1 cellular context compared by ENCODE assay signal in the genomic region with DNA sequence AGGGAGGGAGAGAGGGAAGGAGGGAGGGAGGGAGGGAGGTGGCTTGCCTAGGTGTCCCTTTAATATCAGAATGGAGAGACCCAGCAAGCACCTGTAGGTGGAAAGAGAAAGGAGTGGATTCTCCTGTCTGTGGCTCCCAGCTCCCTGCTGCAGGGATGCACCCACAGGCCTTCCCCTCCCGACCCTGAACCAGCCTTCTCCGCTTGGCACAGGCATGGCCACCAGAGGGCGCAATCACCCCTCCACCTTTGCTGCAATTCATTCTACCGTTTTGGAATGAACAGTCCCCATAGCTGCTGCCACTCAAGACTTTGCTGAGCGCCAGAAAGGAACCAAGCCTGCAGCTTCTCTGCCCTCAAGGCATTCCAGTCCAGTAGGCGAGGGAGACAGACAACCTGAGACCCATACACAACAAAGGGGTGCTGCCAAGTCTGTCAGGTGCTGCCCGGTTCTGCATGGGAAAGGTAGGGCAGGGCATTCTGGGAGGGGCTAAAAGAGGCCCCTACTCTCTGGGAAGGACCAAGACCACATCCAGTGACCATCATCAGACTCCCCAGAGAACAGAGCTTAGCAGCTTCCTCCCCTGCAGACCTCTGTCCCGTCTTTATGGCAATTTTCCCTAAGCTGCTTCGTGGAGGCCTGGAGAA.
TF ChIP-seq lines count a peak whose summit lies in the region.

No MANE protein-coding gene starts in this region.

TF ChIP-seq in HepG2, 621 proteins besides CTCF, POLR2A, EP300 and RAD21 (continues in another document):
- TF ChIP-seq ZNF703 (CRISPR knock-in tag; IDR thresholded peaks at IDR 0.05; ENCODE audit: borderline replicate concordance) (no peak), ZNF75D (CRISPR knock-in tag; IDR thresholded peaks at IDR 0.05; ENCODE audit: borderline replicate concordance) (no peak), AGO1 (IDR thresholded peaks at IDR 0.05; ENCODE audit: low read depth, low read length, poor library complexity, severe bottlenecking) (no peak), KLF11 (CRISPR knock-in tag; IDR thresholded peaks at IDR 0.05) (0 out of 2 replicates have a peak, but pooled peaks have one; percentile 39), NFRKB (IDR thresholded peaks at IDR 0.05) (no peak), THAP11 (CRISPR knock-in tag; IDR thresholded peaks at IDR 0.05) (peak; percentile 47), RXRB (CRISPR knock-in tag; IDR thresholded peaks at IDR 0.05; ENCODE audit: borderline replicate concordance) (0 out of 2 replicates have a peak, but pooled peaks have one; percentile 33), ATRX (CRISPR knock-in tag; IDR thresholded peaks at IDR 0.05; ENCODE audit: borderline replicate concordance) (no peak), ZNF547 (CRISPR knock-in tag; IDR thresholded peaks at IDR 0.05) (no peak), NFE2 (CRISPR knock-in tag; IDR thresholded peaks at IDR 0.05) (no peak), YY1 (IDR thresholded peaks at IDR 0.05; ENCODE audit: insufficient read depth, insufficient replicate concordance, low read depth, low read length) (peak; percentile 58), ZIK1 (CRISPR knock-in tag; IDR thresholded peaks at IDR 0.05; ENCODE audit: borderline replicate concordance, low read depth) (no peak), ZNF543 (CRISPR knock-in tag; IDR thresholded peaks at IDR 0.05) (no peak), NFKB2 (CRISPR knock-in tag; IDR thresholded peaks at IDR 0.05; ENCODE audit: borderline replicate concordance) (no peak), REXO4 (CRISPR knock-in tag; IDR thresholded peaks at IDR 0.05; ENCODE audit: borderline replicate concordance) (no peak), ZNF30 (CRISPR knock-in tag; IDR thresholded peaks at IDR 0.05) (no peak), PCBP1 (IDR thresholded peaks at IDR 0.05; ENCODE audit: borderline replicate concordance, low read depth, low read length) (peak; percentile 84; the same call in 1 of the 2 replicates), SALL2 (CRISPR knock-in tag; IDR thresholded peaks at IDR 0.05) (no peak), CCDC6 (CRISPR knock-in tag; IDR thresholded peaks at IDR 0.05) (no peak), SNRNP70 (IDR thresholded peaks at IDR 0.05; ENCODE audit: low read depth, low read length) (no peak), ZBTB7A (CRISPR knock-in tag; IDR thresholded peaks at IDR 0.05) (no peak), SP1 (IDR thresholded peaks at IDR 0.05) (no peak), SP1 (CRISPR knock-in tag; IDR thresholded peaks at IDR 0.05) (no peak), SP2 (CRISPR knock-in tag; IDR thresholded peaks at IDR 0.05) (no peak), SOX5 (CRISPR knock-in tag; IDR thresholded peaks at IDR 0.05; ENCODE audit: borderline replicate concordance) (no peak), RARA (CRISPR knock-in tag; IDR thresholded peaks at IDR 0.05) (0 out of 2 replicates have a peak, but pooled peaks have one; percentile 11), CENPX (CRISPR knock-in tag; IDR thresholded peaks at IDR 0.05) (no peak), ARID2 (CRISPR knock-in tag; IDR thresholded peaks at IDR 0.05; ENCODE audit: borderline replicate concordance) (no peak), IRX3 (CRISPR knock-in tag; IDR thresholded peaks at IDR 0.05; ENCODE audit: borderline replicate concordance, low read depth) (no peak), CHCHD3 (CRISPR knock-in tag; IDR thresholded peaks at IDR 0.05) (no peak), PHF20 (CRISPR knock-in tag; IDR thresholded peaks at IDR 0.05) (no peak), ZKSCAN8 (CRISPR knock-in tag; IDR thresholded peaks at IDR 0.05; ENCODE audit: borderline replicate concordance) (no peak), AKAP8 (CRISPR knock-in tag; IDR thresholded peaks at IDR 0.05) (no peak)
- TF ChIP-seq, protein P1, sequence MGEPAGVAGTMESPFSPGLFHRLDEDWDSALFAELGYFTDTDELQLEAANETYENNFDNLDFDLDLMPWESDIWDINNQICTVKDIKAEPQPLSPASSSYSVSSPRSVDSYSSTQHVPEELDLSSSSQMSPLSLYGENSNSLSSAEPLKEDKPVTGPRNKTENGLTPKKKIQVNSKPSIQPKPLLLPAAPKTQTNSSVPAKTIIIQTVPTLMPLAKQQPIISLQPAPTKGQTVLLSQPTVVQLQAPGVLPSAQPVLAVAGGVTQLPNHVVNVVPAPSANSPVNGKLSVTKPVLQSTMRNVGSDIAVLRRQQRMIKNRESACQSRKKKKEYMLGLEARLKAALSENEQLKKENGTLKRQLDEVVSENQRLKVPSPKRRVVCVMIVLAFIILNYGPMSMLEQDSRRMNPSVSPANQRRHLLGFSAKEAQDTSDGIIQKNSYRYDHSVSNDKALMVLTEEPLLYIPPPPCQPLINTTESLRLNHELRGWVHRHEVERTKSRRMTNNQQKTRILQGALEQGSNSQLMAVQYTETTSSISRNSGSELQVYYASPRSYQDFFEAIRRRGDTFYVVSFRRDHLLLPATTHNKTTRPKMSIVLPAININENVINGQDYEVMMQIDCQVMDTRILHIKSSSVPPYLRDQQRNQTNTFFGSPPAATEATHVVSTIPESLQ (CRISPR knock-in tag; conservative IDR thresholded peaks at IDR 0.05) = no peak
- TF ChIP-seq, protein P2, sequence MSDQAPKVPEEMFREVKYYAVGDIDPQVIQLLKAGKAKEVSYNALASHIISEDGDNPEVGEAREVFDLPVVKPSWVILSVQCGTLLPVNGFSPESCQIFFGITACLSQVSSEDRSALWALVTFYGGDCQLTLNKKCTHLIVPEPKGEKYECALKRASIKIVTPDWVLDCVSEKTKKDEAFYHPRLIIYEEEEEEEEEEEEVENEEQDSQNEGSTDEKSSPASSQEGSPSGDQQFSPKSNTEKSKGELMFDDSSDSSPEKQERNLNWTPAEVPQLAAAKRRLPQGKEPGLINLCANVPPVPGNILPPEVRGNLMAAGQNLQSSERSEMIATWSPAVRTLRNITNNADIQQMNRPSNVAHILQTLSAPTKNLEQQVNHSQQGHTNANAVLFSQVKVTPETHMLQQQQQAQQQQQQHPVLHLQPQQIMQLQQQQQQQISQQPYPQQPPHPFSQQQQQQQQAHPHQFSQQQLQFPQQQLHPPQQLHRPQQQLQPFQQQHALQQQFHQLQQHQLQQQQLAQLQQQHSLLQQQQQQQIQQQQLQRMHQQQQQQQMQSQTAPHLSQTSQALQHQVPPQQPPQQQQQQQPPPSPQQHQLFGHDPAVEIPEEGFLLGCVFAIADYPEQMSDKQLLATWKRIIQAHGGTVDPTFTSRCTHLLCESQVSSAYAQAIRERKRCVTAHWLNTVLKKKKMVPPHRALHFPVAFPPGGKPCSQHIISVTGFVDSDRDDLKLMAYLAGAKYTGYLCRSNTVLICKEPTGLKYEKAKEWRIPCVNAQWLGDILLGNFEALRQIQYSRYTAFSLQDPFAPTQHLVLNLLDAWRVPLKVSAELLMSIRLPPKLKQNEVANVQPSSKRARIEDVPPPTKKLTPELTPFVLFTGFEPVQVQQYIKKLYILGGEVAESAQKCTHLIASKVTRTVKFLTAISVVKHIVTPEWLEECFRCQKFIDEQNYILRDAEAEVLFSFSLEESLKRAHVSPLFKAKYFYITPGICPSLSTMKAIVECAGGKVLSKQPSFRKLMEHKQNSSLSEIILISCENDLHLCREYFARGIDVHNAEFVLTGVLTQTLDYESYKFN (CRISPR knock-in tag; conservative IDR thresholded peaks at IDR 0.05) = no peak
- TF ChIP-seq, protein P3, sequence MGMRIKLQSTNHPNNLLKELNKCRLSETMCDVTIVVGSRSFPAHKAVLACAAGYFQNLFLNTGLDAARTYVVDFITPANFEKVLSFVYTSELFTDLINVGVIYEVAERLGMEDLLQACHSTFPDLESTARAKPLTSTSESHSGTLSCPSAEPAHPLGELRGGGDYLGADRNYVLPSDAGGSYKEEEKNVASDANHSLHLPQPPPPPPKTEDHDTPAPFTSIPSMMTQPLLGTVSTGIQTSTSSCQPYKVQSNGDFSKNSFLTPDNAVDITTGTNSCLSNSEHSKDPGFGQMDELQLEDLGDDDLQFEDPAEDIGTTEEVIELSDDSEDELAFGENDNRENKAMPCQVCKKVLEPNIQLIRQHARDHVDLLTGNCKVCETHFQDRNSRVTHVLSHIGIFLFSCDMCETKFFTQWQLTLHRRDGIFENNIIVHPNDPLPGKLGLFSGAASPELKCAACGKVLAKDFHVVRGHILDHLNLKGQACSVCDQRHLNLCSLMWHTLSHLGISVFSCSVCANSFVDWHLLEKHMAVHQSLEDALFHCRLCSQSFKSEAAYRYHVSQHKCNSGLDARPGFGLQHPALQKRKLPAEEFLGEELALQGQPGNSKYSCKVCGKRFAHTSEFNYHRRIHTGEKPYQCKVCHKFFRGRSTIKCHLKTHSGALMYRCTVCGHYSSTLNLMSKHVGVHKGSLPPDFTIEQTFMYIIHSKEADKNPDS (CRISPR knock-in tag; IDR thresholded peaks at IDR 0.05) = no peak
- TF ChIP-seq, protein P4, sequence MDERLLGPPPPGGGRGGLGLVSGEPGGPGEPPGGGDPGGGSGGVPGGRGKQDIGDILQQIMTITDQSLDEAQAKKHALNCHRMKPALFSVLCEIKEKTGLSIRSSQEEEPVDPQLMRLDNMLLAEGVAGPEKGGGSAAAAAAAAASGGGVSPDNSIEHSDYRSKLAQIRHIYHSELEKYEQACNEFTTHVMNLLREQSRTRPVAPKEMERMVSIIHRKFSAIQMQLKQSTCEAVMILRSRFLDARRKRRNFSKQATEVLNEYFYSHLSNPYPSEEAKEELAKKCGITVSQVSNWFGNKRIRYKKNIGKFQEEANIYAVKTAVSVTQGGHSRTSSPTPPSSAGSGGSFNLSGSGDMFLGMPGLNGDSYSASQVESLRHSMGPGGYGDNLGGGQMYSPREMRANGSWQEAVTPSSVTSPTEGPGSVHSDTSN (CRISPR knock-in tag; IDR thresholded peaks at IDR 0.05) = peak; percentile 50; the same call in 1 of the 2 replicates
- TF ChIP-seq, protein P5, sequence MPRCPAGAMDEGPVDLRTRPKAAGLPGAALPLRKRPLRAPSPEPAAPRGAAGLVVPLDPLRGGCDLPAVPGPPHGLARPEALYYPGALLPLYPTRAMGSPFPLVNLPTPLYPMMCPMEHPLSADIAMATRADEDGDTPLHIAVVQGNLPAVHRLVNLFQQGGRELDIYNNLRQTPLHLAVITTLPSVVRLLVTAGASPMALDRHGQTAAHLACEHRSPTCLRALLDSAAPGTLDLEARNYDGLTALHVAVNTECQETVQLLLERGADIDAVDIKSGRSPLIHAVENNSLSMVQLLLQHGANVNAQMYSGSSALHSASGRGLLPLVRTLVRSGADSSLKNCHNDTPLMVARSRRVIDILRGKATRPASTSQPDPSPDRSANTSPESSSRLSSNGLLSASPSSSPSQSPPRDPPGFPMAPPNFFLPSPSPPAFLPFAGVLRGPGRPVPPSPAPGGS (CRISPR knock-in tag; IDR thresholded peaks at IDR 0.05) = no peak
- TF ChIP-seq, protein P6, sequence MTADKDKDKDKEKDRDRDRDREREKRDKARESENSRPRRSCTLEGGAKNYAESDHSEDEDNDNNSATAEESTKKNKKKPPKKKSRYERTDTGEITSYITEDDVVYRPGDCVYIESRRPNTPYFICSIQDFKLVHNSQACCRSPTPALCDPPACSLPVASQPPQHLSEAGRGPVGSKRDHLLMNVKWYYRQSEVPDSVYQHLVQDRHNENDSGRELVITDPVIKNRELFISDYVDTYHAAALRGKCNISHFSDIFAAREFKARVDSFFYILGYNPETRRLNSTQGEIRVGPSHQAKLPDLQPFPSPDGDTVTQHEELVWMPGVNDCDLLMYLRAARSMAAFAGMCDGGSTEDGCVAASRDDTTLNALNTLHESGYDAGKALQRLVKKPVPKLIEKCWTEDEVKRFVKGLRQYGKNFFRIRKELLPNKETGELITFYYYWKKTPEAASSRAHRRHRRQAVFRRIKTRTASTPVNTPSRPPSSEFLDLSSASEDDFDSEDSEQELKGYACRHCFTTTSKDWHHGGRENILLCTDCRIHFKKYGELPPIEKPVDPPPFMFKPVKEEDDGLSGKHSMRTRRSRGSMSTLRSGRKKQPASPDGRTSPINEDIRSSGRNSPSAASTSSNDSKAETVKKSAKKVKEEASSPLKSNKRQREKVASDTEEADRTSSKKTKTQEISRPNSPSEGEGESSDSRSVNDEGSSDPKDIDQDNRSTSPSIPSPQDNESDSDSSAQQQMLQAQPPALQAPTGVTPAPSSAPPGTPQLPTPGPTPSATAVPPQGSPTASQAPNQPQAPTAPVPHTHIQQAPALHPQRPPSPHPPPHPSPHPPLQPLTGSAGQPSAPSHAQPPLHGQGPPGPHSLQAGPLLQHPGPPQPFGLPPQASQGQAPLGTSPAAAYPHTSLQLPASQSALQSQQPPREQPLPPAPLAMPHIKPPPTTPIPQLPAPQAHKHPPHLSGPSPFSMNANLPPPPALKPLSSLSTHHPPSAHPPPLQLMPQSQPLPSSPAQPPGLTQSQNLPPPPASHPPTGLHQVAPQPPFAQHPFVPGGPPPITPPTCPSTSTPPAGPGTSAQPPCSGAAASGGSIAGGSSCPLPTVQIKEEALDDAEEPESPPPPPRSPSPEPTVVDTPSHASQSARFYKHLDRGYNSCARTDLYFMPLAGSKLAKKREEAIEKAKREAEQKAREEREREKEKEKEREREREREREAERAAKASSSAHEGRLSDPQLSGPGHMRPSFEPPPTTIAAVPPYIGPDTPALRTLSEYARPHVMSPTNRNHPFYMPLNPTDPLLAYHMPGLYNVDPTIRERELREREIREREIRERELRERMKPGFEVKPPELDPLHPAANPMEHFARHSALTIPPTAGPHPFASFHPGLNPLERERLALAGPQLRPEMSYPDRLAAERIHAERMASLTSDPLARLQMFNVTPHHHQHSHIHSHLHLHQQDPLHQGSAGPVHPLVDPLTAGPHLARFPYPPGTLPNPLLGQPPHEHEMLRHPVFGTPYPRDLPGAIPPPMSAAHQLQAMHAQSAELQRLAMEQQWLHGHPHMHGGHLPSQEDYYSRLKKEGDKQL (CRISPR knock-in tag; IDR thresholded peaks at IDR 0.05; ENCODE audit: low read depth) = no peak
- TF ChIP-seq, protein P7, sequence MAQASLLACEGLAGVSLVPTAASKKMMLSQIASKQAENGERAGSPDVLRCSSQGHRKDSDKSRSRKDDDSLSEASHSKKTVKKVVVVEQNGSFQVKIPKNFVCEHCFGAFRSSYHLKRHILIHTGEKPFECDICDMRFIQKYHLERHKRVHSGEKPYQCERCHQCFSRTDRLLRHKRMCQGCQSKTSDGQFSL (CRISPR knock-in tag; IDR thresholded peaks at IDR 0.05) = peak; percentile 41; the same call in 1 of the 2 replicates
- TF ChIP-seq, protein P8, sequence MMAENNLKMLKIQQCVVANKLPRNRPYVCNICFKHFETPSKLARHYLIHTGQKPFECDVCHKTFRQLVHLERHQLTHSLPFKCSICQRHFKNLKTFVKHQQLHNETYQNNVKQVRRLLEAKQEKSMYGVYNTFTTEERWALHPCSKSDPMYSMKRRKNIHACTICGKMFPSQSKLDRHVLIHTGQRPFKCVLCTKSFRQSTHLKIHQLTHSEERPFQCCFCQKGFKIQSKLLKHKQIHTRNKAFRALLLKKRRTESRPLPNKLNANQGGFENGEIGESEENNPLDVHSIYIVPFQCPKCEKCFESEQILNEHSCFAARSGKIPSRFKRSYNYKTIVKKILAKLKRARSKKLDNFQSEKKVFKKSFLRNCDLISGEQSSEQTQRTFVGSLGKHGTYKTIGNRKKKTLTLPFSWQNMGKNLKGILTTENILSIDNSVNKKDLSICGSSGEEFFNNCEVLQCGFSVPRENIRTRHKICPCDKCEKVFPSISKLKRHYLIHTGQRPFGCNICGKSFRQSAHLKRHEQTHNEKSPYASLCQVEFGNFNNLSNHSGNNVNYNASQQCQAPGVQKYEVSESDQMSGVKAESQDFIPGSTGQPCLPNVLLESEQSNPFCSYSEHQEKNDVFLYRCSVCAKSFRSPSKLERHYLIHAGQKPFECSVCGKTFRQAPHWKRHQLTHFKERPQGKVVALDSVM (CRISPR knock-in tag; IDR thresholded peaks at IDR 0.05) = no peak
- TF ChIP-seq, protein P9, sequence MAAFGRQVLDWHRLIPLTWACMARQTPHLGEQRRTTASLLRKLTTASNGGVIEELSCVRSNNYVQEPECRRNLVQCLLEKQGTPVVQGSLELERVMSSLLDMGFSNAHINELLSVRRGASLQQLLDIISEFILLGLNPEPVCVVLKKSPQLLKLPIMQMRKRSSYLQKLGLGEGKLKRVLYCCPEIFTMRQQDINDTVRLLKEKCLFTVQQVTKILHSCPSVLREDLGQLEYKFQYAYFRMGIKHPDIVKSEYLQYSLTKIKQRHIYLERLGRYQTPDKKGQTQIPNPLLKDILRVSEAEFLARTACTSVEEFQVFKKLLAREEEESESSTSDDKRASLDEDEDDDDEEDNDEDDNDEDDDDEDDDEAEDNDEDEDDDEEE (CRISPR knock-in tag; IDR thresholded peaks at IDR 0.05) = no peak
